ENCODE assay signal across 6 cellular contexts in genomic region chr19:35716735-35716984, GRCh38.
DNase-seq lines count a peak whose midpoint lies in the region; ATAC-seq and TF ChIP-seq lines count a peak whose summit lies in the region.

No MANE protein-coding gene starts in this region.

- peak overlapping the region; percentile 79 to 94 for H3K9ac ChIP-seq in stomach smooth muscle (ENCODE audit: low read length in 2 of 2)

- H3K36me3 ChIP-seq in stomach smooth muscle (ENCODE audit: control insufficient read depth in 2 of 2, insufficient read depth in 2 of 2, low read length in 2 of 2): peaks cover 3 to 6% of the 10 kb centered on the region in 2 donors

- no peak for TF ChIP-seq CTCF in LNCaP clone FGC (IDR thresholded peaks at IDR 0.05; ENCODE audit: control insufficient read depth, extremely low read depth, insufficient read depth)
- TF ChIP-seq CTCF in foreskin fibroblast (IDR thresholded peaks at IDR 0.05; ENCODE audit: low read depth, low read length): no peak

- H3K27ac ChIP-seq in stomach smooth muscle (ENCODE audit: low read length): peak overlapping the region; percentile 79

- no peak for DNase-seq in LNCaP clone FGC (ENCODE audit: low read depth)
- no peak for DNase-seq in foreskin fibroblast
- no peak for DNase-seq in NCI-H345 treated with DMSO at 0.1 percent for 48 hours (lab: John Stamatoyannopoulos, UW; ENCODE audit: unreplicated experiment)
- DNase-seq in OCI-M1 (lab: John Stamatoyannopoulos, UW): no peak

- H3K4me1 ChIP-seq in stomach smooth muscle (ENCODE audit: control insufficient read depth, insufficient read depth, low read length): peaks cover 42% of the 10 kb centered on the region

- H3K9me3 ChIP-seq in stomach smooth muscle (ENCODE audit: control insufficient read depth in 2 of 2, low read length in 2 of 2): no peaks in the 10 kb centered on the region

- H3K27me3 ChIP-seq in stomach smooth muscle (ENCODE audit: control insufficient read depth in 1 of 2, insufficient read depth in 2 of 2, low read length in 2 of 2): no peaks in the 10 kb centered on the region

- ATAC-seq in GM18907 (IDR thresholded peaks at IDR 0.05; ENCODE audit: unreplicated experiment): peak; percentile 21

- H3K4me3 ChIP-seq in LNCaP clone FGC (ENCODE audit: low read depth, low read length) (peak overlapping the region; percentile 64), foreskin fibroblast (ENCODE audit: low read depth in 1 of 2, low read length in 2 of 2) (peak overlapping the region; percentile 78 to 90), stomach smooth muscle (ENCODE audit: low read length in 2 of 2) (peak overlapping the region; percentile 87)
